ENCODE assay signal across 22 cellular contexts in genomic region chr2:109180786-109181185, GRCh38.
"Had no signal": no experiment of that assay in that cellular context is flagged by ENCODE, and none has a peak within 500 bp of the region (broad histone marks: within the 10 kb centered on the region; RNA-seq: fewer than 3 reads in every experiment).

No MANE protein-coding gene starts in this region.

- ATAC-seq: gastrocnemius medialis; mucosa of descending colon; natural killer cell treated with Interleukin-12 subunit alpha and Interleukin-12 subunit beta and Interleukin-15 and Interleukin-18, amount 100 ng/mL, for 72 hours; right lobe of liver; stimulated activated memory B cell treated with anti-CD40 and anti-IgM and Interleukin-4, amounts not matched to agents 10 μg/mL and 1 μg/mL and 100 μg/mL, for 72 hours; stimulated activated naive CD8-positive, alpha-beta T cell treated with anti-CD3 and anti-CD28 coated beads, Interleukin-15, amount 100 ng/mL, for 72 hours had no signal

- H3K27me3 ChIP-seq: esophagus muscularis mucosa, gastrocnemius medialis, hepatocyte, right lobe of liver, uterus had no signal

- H3K4me2 ChIP-seq: hepatocyte had no signal

- DNase-seq: activated CD4-positive, alpha-beta memory T cell treated with anti-CD3 and anti-CD28 coated beads for 36 hours; activated CD4-positive, alpha-beta T cell treated with anti-CD3 and anti-CD28 coated beads, Interleukin-2, amount 10 ng/mL, durations not matched to agents 24 days and 14 days; activated CD4-positive, CD25-positive, alpha-beta regulatory T cell treated with anti-CD3 and anti-CD28 coated beads, Interleukin-2, amount 50 U/mL, for 72 hours; activated CD8-positive, alpha-beta memory T cell treated with anti-CD3 and anti-CD28 coated beads, Interleukin-2, amount 50 U/mL, for 4 hours; activated effector memory CD4-positive, alpha-beta T cell treated with anti-CD3 and anti-CD28 coated beads, Interleukin-2, amount 50 U/mL, for 16 hours; activated naive CD4-positive, alpha-beta T cell treated with anti-CD3 and anti-CD28 coated beads for 36 hours; activated T-cell treated with anti-CD3 and anti-CD28 coated beads, Interleukin-2, amount 50 U/mL, for 1 hour; amygdala; effector CD4-positive, alpha-beta T cell; gastrocnemius medialis; mucosa of descending colon; right lobe of liver; small intestine; stimulated activated CD4-positive, alpha-beta T cell treated with anti-CD3 and anti-CD28 coated beads, Interleukin-4, amount 100 ng/mL, for 24 hours; stimulated activated naive CD8-positive, alpha-beta T cell treated with anti-CD3 and anti-CD28 coated beads, Interleukin-15, amount 100 ng/mL, for 72 hours; substantia nigra; T-helper 2 cell; uterus had no signal

- H2AFZ ChIP-seq: hepatocyte had no signal

- H3K4me1 ChIP-seq: right lobe of liver had no signal

- H3K9me3 ChIP-seq: esophagus muscularis mucosa, gastrocnemius medialis, mucosa of descending colon, right lobe of liver, uterus had no signal

- H3K4me3 ChIP-seq: esophagus muscularis mucosa, gastrocnemius medialis, hepatocyte, mucosa of descending colon, right lobe of liver, uterus had no signal

- H3K36me3 ChIP-seq: esophagus muscularis mucosa, gastrocnemius medialis, right lobe of liver, uterus had no signal

- H3K27ac ChIP-seq: esophagus muscularis mucosa, gastrocnemius medialis, hepatocyte, right lobe of liver, uterus had no signal
